20 cellular contexts compared by ENCODE assay signal in the genomic region with DNA sequence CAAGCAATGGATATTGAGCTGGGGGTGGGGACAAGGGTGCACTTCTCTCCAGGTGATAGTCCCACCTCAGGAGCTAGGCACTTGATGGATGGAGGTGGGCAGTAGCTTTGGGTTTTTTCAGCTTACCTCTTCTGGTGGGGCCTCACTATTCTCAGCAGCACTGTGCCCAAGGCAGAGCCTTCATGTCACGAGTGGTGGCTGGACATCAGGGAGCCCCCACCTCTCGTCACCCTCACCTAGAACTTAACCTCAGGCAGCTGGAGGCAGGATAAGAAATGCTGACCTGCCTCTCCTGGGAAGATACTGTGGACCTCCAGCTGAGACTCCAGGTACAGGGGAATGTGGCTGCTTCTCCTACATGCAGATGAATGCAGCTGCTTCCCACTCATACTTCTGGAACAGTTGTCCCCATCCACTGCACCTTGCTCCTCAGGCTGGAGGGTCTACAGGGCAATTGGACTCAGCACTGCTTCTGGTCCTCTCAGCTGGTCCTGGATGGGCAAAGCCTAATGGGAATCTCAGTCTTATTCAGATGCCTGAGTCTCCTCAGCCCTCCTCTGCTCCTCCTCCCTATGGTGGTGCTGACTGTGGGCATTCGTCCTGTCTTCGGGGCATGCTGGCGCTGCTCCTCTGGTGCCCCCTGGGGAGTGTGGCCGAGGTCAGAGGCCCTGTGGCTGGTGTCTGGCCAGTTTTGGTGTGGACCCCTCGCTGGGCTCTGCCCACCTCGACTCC.
DNase-seq lines count a peak whose midpoint lies in the region; ATAC-seq and TF ChIP-seq lines count a peak whose summit lies in the region.
"Had no signal": no experiment of that assay in that cellular context is flagged by ENCODE, and none has a peak within 500 bp of the region (broad histone marks: within the 10 kb centered on the region; RNA-seq: fewer than 3 reads in every experiment).

No MANE protein-coding gene starts in this region.

- no peak overlapping the region for H3K27ac Mint-ChIP-seq in activated naive CD8-positive, alpha-beta T cell treated with anti-CD3 and anti-CD28 coated beads, Interleukin-2, amount 10 ng/mL, durations not matched to agents 7 days and 5 days
- no peak overlapping the region for H3K27ac Mint-ChIP-seq in activated naive CD8-positive, alpha-beta T cell treated with anti-CD3 and anti-CD28 coated beads for 36 hours
- H3K27ac Mint-ChIP-seq: activated B cell treated with CpG ODN at 0.5 μM for 24 hours had no signal

- 85 to 90% methylated on average over 7 of the region's 8 CpGs for WGBS in mesodermal cell (ENCODE audit: insufficient coverage in 2 of 2), 2 experiments
- 43% methylated on average over 8 of the region's 8 CpGs for WGBS in SK-N-SH (ENCODE audit: low lambda C conversion rate)

- peak; percentile 15 for DNase-seq in activated naive CD8-positive, alpha-beta T cell treated with anti-CD3 and anti-CD28 coated beads, Interleukin-2, amount 10 ng/mL, durations not matched to agents 7 days and 5 days
- DNase-seq in activated naive CD8-positive, alpha-beta T cell treated with anti-CD3 and anti-CD28 coated beads for 36 hours, result no peak
- DNase-seq in SJSA1 (ENCODE audit: low read depth in 1 of 2, low spot score in 2 of 2) (peak in 1 of 2 experiments; percentile 36), thoracic aorta (ENCODE audit: low spot score) (no peak), SK-N-SH (no peak), NCI-H446 (lab: John Stamatoyannopoulos, UW) (no peak)
- DNase-seq: activated B cell treated with CpG ODN at 0.5 μM for 24 hours; activated gamma-delta T cell; amygdala; central memory CD4-positive, alpha-beta T cell; mesenchymal stem cell; naive thymus-derived CD4-positive, alpha-beta T cell; NCI-H1092 treated with DMSO at 0.1 percent for 48 hours; substantia nigra; T-helper 9 cell had no signal

- no peak for TF ChIP-seq EP300 in SK-N-SH (IDR thresholded peaks at IDR 0.05; ENCODE audit: borderline replicate concordance in 1 of 2, low read depth in 1 of 2, low read length in 1 of 2)

- CTCF ChIA-PET in SK-N-SH (lab: Yijun Ruan, JAX), result interaction anchor here (1.3 kb wide), 1 partner anchor 15 kb away, joined by 3 read pairs; no protein-coding TSS in a partner anchor

- H2AFZ ChIP-seq in SK-N-SH (ENCODE audit: low read depth), result no peak overlapping the region

- H3K4me3 ChIP-seq in SJSA1, result no peak overlapping the region
- no peak overlapping the region for H3K4me3 ChIP-seq in mesodermal cell (ENCODE audit: extremely low read depth, insufficient read depth, low read length, poor library complexity, severe bottlenecking)
- no peak overlapping the region for H3K4me3 ChIP-seq in thoracic aorta
- no peak overlapping the region for H3K4me3 ChIP-seq in SK-N-SH (ENCODE audit: low read depth in 2 of 2, low read length in 1 of 2)
- H3K4me3 ChIP-seq: gastroesophageal sphincter, prostate gland, SK-N-MC had no signal

- H3K36me3 ChIP-seq in SJSA1 (no peaks in the 10 kb centered on the region), mesodermal cell (ENCODE audit: control insufficient read depth, insufficient read depth, low read length) (no peaks in the 10 kb centered on the region), thoracic aorta (no peaks in the 10 kb centered on the region), SK-N-SH (replicated peaks in 1 of 2; ENCODE audit: control insufficient read depth in 1 of 2, insufficient read depth in 2 of 2, low read length in 1 of 2) (no peaks in the 10 kb centered on the region)
- H3K36me3 ChIP-seq: gastroesophageal sphincter, prostate gland had no signal

- no peak overlapping the region for H3K4me2 ChIP-seq in SK-N-SH

- H3K4me1 ChIP-seq in SJSA1 (replicated peaks) (peaks cover 34% of the 10 kb centered on the region), mesodermal cell (ENCODE audit: control insufficient read depth, insufficient read depth, low read length, poor library complexity, severe bottlenecking) (peaks cover 15% of the 10 kb centered on the region), thoracic aorta (ENCODE audit: control insufficient read depth in 1 of 2, low read depth in 2 of 2) (peaks cover 2 to 27% of the 10 kb centered on the region in 2 donors), SK-N-SH (ENCODE audit: control insufficient read depth in 1 of 2, insufficient read depth in 2 of 2, low read depth in 1 of 2, low read length in 1 of 2) (no peaks in the 10 kb centered on the region)
- H3K4me1 ChIP-seq: gastroesophageal sphincter, prostate gland had no signal

- no peak overlapping the region for H3K9ac ChIP-seq in SK-N-SH

- H3K4me1 Mint-ChIP-seq in activated naive CD8-positive, alpha-beta T cell treated with anti-CD3 and anti-CD28 coated beads, Interleukin-2, amount 10 ng/mL, durations not matched to agents 7 days and 5 days, result peaks cover 15% of the 10 kb centered on the region
- H3K4me1 Mint-ChIP-seq in activated naive CD8-positive, alpha-beta T cell treated with anti-CD3 and anti-CD28 coated beads for 36 hours, result peaks cover 33% of the 10 kb centered on the region

- no peaks in the 10 kb centered on the region for H4K20me1 ChIP-seq in SK-N-SH (ENCODE audit: insufficient read depth)

- H3K4me3 Mint-ChIP-seq in activated naive CD8-positive, alpha-beta T cell treated with anti-CD3 and anti-CD28 coated beads, Interleukin-2, amount 10 ng/mL, durations not matched to agents 7 days and 5 days, result no peak overlapping the region
- H3K4me3 Mint-ChIP-seq in activated naive CD8-positive, alpha-beta T cell treated with anti-CD3 and anti-CD28 coated beads for 36 hours, result no peak overlapping the region
- H3K4me3 Mint-ChIP-seq: activated B cell treated with CpG ODN at 0.5 μM for 24 hours; naive thymus-derived CD4-positive, alpha-beta T cell had no signal

- H3K27me3 Mint-ChIP-seq in activated naive CD8-positive, alpha-beta T cell treated with anti-CD3 and anti-CD28 coated beads, Interleukin-2, amount 10 ng/mL, durations not matched to agents 7 days and 5 days, result no peaks in the 10 kb centered on the region
- H3K27me3 Mint-ChIP-seq in activated naive CD8-positive, alpha-beta T cell treated with anti-CD3 and anti-CD28 coated beads for 36 hours, result no peaks in the 10 kb centered on the region
- H3K27me3 Mint-ChIP-seq: activated B cell treated with CpG ODN at 0.5 μM for 24 hours; naive thymus-derived CD4-positive, alpha-beta T cell had no signal

- H3K27ac ChIP-seq in SJSA1, result peak overlapping the region; percentile 63; the same call in 1 of the 2 replicates
- H3K27ac ChIP-seq in mesodermal cell (ENCODE audit: low read depth, low read length, severe bottlenecking), result peak overlapping the region; percentile 55
- H3K27ac ChIP-seq in thoracic aorta, result peak overlapping the region; percentile 29 to 35
- H3K27ac ChIP-seq in SK-N-SH (ENCODE audit: low read depth in 2 of 2, low read length in 1 of 2), result no peak overlapping the region
- H3K27ac ChIP-seq: prostate gland, SK-N-MC had no signal

- TF ChIP-seq CTCF in thoracic aorta (IDR thresholded peaks at IDR 0.05) (no peak), SK-N-SH (IDR thresholded peaks at IDR 0.05) (no peak)

- H3K9me3 ChIP-seq in SJSA1 (replicated peaks) (no peaks in the 10 kb centered on the region), mesodermal cell (ENCODE audit: control insufficient read depth, low read length) (no peaks in the 10 kb centered on the region), thoracic aorta (no peaks in the 10 kb centered on the region), SK-N-SH (no peaks in the 10 kb centered on the region)
- H3K9me3 ChIP-seq: gastroesophageal sphincter, prostate gland had no signal

- no peaks in the 10 kb centered on the region for H3K27me3 ChIP-seq in SJSA1 (replicated peaks)
- H3K27me3 ChIP-seq in thoracic aorta (replicated peaks; ENCODE audit: insufficient read depth), result no peaks in the 10 kb centered on the region
- no peaks in the 10 kb centered on the region for H3K27me3 ChIP-seq in SK-N-SH (ENCODE audit: insufficient read depth)

- H3K9me3 Mint-ChIP-seq in activated naive CD8-positive, alpha-beta T cell treated with anti-CD3 and anti-CD28 coated beads, Interleukin-2, amount 10 ng/mL, durations not matched to agents 7 days and 5 days, result peaks cover 8% of the 10 kb centered on the region
- H3K9me3 Mint-ChIP-seq in activated naive CD8-positive, alpha-beta T cell treated with anti-CD3 and anti-CD28 coated beads for 36 hours, result peaks cover 3% of the 10 kb centered on the region

- no peak for ATAC-seq in activated naive CD8-positive, alpha-beta T cell treated with anti-CD3 and anti-CD28 coated beads, Interleukin-2, amount 10 ng/mL, durations not matched to agents 7 days and 5 days (ENCODE audit: low read depth)
- ATAC-seq in thoracic aorta (ENCODE audit: insufficient number of reproducible peaks, low FRiP score, low read depth), result no peak
- ATAC-seq: gastroesophageal sphincter; naive thymus-derived CD4-positive, alpha-beta T cell; Panc1 had no signal

- H3F3A ChIP-seq in SK-N-SH (replicated peaks; ENCODE audit: insufficient read depth), result no peaks in the 10 kb centered on the region

- TF ChIP-seq RAD21 in SK-N-SH (IDR thresholded peaks at IDR 0.05; ENCODE audit: low read length), result no peak

- no peaks in the 10 kb centered on the region for H3K79me2 ChIP-seq in SK-N-SH (ENCODE audit: insufficient read depth)

- H3K36me3 Mint-ChIP-seq in activated naive CD8-positive, alpha-beta T cell treated with anti-CD3 and anti-CD28 coated beads, Interleukin-2, amount 10 ng/mL, durations not matched to agents 7 days and 5 days, result peaks cover 4% of the 10 kb centered on the region
- peaks cover 5% of the 10 kb centered on the region for H3K36me3 Mint-ChIP-seq in activated naive CD8-positive, alpha-beta T cell treated with anti-CD3 and anti-CD28 coated beads for 36 hours

- POLR2A ChIA-PET in activated naive CD8-positive, alpha-beta T cell treated with anti-CD3 and anti-CD28 coated beads, Interleukin-2, amount 10 ng/mL, durations not matched to agents 7 days and 5 days (lab: Charles Lee), result no interaction called here
- POLR2A ChIA-PET in SK-N-SH (lab: Yijun Ruan, JAX), result no interaction called here

- H3K9me2 ChIP-seq in SK-N-SH, result no peaks in the 10 kb centered on the region

TF ChIP-seq in SK-N-SH, 30 proteins besides CTCF, POLR2A, EP300 and RAD21:
- TF ChIP-seq MEF2A (IDR thresholded peaks at IDR 0.05; ENCODE audit: borderline replicate concordance, low read depth), result no peak

Comparison
In these comparisons a context has a peak if more than half of its experiments do, and no peak if none do; other contexts are left out.
1. H3K27ac ChIP-seq: peak in SJSA1 (single experiment), mesodermal cell (single experiment) and thoracic aorta (2 of 2); none in SK-N-SH (0 of 2).